ENCODE assay signal across 24 cellular contexts in genomic region chrX:151771726-151772125, GRCh38. TPM values are rescaled to one million over a fixed set of nuclear protein-coding genes. Genes with fewer than 3 reads are reported as not detected.
"Had no signal": no experiment of that assay in that cellular context is flagged by ENCODE, and none has a peak within 500 bp of the region (broad histone marks: within the 10 kb centered on the region; RNA-seq: fewer than 3 reads in every experiment).

No MANE protein-coding gene starts in this region.

- H3K4me2 ChIP-seq: SK-N-SH had no signal

- H3K9me2 ChIP-seq: SK-N-SH had no signal

- DNase-seq: IMR-90, Karpas-422, KG1, NCI-H1092, NCI-H1105 treated with DMSO at 0.1 percent for 48 hours, NCI-H1417 treated with DMSO at 0.1 percent for 48 hours, NCI-H146, NCI-H1694 treated with DMSO at 0.1 percent for 48 hours, NCI-H1930, NCI-H2081, NCI-H2107, NCI-H2227 treated with DMSO at 0.1 percent for 48 hours, NCI-H524, NCI-H526 treated with DMSO at 0.1 percent for 48 hours, NCI-H774, SHP77, SK-N-SH, SW 1271 had no signal

- ATAC-seq: HepG2, Panc1 had no signal

- H3K27ac ChIP-seq: RWPE1 had no signal

- H3K9me3 ChIP-seq: SK-N-SH had no signal

RNA-seq across cellular contexts. Expression of gene CNGA2, which starts 37.2 kb away (rescaled TPM):
- total RNA-seq: HepG2, HT1080, IMR-90, NCI-H460, SK-MEL-5 had no signal

RNA-seq across cellular contexts. Expression of gene FATE1, which starts 55.9 kb away (rescaled TPM):
- total RNA-seq: HepG2, HT1080, IMR-90, NCI-H460, SK-MEL-5 had no signal
